ENCODE assay signal across 19 cellular contexts in the genomic region with DNA sequence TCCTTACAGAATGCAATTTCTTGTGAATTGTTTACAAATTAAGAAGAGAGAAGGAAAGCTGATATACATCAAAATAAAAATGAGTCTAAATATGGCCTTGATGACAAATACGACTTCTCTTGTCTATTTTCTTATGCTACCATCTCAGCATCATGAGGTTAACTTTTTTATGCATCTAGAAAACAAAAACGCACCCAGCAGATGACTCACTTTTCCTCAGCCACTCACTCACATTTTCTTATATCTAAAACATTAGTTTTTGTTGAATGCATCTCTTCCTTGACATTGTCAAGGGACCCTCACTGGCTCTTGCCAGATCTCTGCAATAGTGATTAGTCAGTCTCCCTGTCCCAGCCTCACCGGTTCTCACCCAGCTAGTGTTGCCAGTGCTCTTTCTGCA.
"Had no signal": no experiment of that assay in that cellular context is flagged by ENCODE, and none has a peak within 500 bp of the region (broad histone marks: within the 10 kb centered on the region; RNA-seq: fewer than 3 reads in every experiment).

No MANE protein-coding gene starts in this region.

- H3K9me3 ChIP-seq: colonic mucosa, esophagus muscularis mucosa, gastroesophageal sphincter, ovary, right atrium auricular region, sigmoid colon, suprapubic skin, thyroid gland had no signal

- DNase-seq: colonic mucosa; effector CD8-positive, alpha-beta T cell; foreskin fibroblast; glutamatergic neuron; islet precursor cell; natural killer cell; ovary; sigmoid colon; stimulated activated CD4-positive, alpha-beta T cell treated with anti-CD3 and anti-CD28 coated beads, Interleukin-2, amount 100 ng/mL, for 48 hours; stimulated activated naive CD4-positive, alpha-beta T cell treated with Interleukin-2 at 50 U/mL for 16 hours; thyroid gland had no signal

- H3K27ac ChIP-seq: colonic mucosa, epithelial cell of prostate, esophagus muscularis mucosa, gastroesophageal sphincter, ovary, right atrium auricular region, sigmoid colon, suprapubic skin, thyroid gland had no signal

- H3K4me3 ChIP-seq: colonic mucosa, dorsolateral prefrontal cortex, esophagus muscularis mucosa, gastroesophageal sphincter, ovary, right atrium auricular region, sigmoid colon, smooth muscle cell, suprapubic skin, thyroid gland had no signal

- H3K4me1 ChIP-seq: colonic mucosa, esophagus muscularis mucosa, gastroesophageal sphincter, right atrium auricular region, sigmoid colon, suprapubic skin, thyroid gland had no signal

- H3K27me3 ChIP-seq: colonic mucosa, esophagus muscularis mucosa, gastroesophageal sphincter, ovary, right atrium auricular region, sigmoid colon, suprapubic skin, thyroid gland had no signal

- ATAC-seq: gastroesophageal sphincter, left lobe of liver, natural killer cell had no signal

- H3K4me2 ChIP-seq: smooth muscle cell had no signal

- H3K36me3 ChIP-seq: colonic mucosa, esophagus muscularis mucosa, gastroesophageal sphincter, ovary, right atrium auricular region, sigmoid colon, suprapubic skin, thyroid gland had no signal
